8 cellular contexts compared by ENCODE assay signal in genomic region chr2:26016743-26017085, GRCh38. TPM values are rescaled to one million over a fixed set of nuclear protein-coding genes. Genes with fewer than 3 reads are reported as not detected.
A peak's percentile ranks its signal among the peaks of the same experiment; 100 is the strongest.
DNase-seq lines count a peak whose midpoint lies in the region; ATAC-seq, FAIRE-seq and TF ChIP-seq lines count a peak whose summit lies in the region.
"Not testable (repeated sequence)": the region's sequence is repeated elsewhere in the genome, so short reads cannot be mapped to it uniquely, and the experiment has no call there.

No MANE protein-coding gene starts in this region.

- peaks cover 39% of the 10 kb centered on the region for H3K4me1 ChIP-seq in ACC112 (ENCODE audit: control insufficient read depth, insufficient read depth, low read length, unreplicated experiment)
- peaks cover 37% of the 10 kb centered on the region for H3K4me1 ChIP-seq in Panc1 (ENCODE audit: control insufficient read depth, insufficient read depth, low read length)
- H3K4me1 ChIP-seq in K562 (replicated peaks in 1 of 2; ENCODE audit: control insufficient read depth in 2 of 2, insufficient read depth in 2 of 2, low read length in 2 of 2), result peaks cover 17 to 28% of the 10 kb centered on the region in 2 experiments; a peak in 4 of 5 replicates
- peaks cover 27% of the 10 kb centered on the region for H3K4me1 ChIP-seq in osteoblast (ENCODE audit: insufficient read depth, low read length)
- peaks cover 28 to 50% (median 33%) of the 10 kb centered on the region in 3 donors for H3K4me1 ChIP-seq in skeletal muscle tissue (ENCODE audit: control insufficient read depth in 3 of 3, insufficient read depth in 3 of 3, low read length in 3 of 3)
- H3K4me1 ChIP-seq in suprapubic skin, result peaks cover 54% of the 10 kb centered on the region
- peaks cover 29% of the 10 kb centered on the region for H3K4me1 ChIP-seq in vagina

- not testable (repeated sequence) for TF ChIP-seq EP300 in K562 (IDR thresholded peaks at IDR 0.05; ENCODE audit: low read length); suprapubic skin (IDR thresholded peaks at IDR 0.05)

- H3K9me3 ChIP-seq in Panc1 (ENCODE audit: control insufficient read depth, insufficient read depth, low read depth, low read length); K562 (replicated peaks; ENCODE audit: control insufficient read depth, insufficient read depth, low read depth, low read length); osteoblast (ENCODE audit: low read depth, low read length); skeletal muscle tissue (ENCODE audit: control insufficient read depth in 3 of 3, low read length in 3 of 3); suprapubic skin; vagina: not testable (repeated sequence)

- TF ChIP-seq CTCF in Panc1 (IDR thresholded peaks at IDR 0.05); K562 (IDR thresholded peaks at IDR 0.05 in 2 of 3, conservative IDR thresholded peaks at IDR 0.05 in 1 of 3; ENCODE audit: insufficient read depth in 2 of 3, low read depth in 1 of 3, low read length in 3 of 3); osteoblast (IDR thresholded peaks at IDR 0.05; ENCODE audit: extremely low read depth, low read depth, low read length); suprapubic skin (IDR thresholded peaks at IDR 0.05); vagina (IDR thresholded peaks at IDR 0.05): not testable (repeated sequence)

- H3K9me1 ChIP-seq in K562 (ENCODE audit: control insufficient read depth, insufficient read depth, low read length), result not testable (repeated sequence)

- CTCF ChIA-PET in Panc1 (lab: Charles Lee), result interaction anchor here (0.9 kb wide), 1 partner anchor 19 kb away, joined by 4 read pairs; no protein-coding TSS in a partner anchor
- CTCF ChIA-PET in K562 (lab: Yijun Ruan, JAX; ENCODE audit: low intra/inter-chr PET ratio), result not testable (repeated sequence)

- POLR2A ChIA-PET in Panc1 (lab: Charles Lee) (interaction anchor here (0.5 kb wide), 1 partner anchor 108 kb away, joined by 3 read pairs; no protein-coding TSS in a partner anchor), K562 (lab: Yijun Ruan, JAX) (interaction anchor here (1.0 to 2.8 kb wide), 2 partner anchors 12 to 18 kb away, joined by 4 to 19 read pairs; partner anchors contain the start of gene RAB10)

- not testable (repeated sequence) for ATAC-seq in Panc1, K562, Right ventricle myocardium inferior

- not testable (repeated sequence) for H3K4me3 ChIP-seq in ACC112 (ENCODE audit: low read depth, low read length); Panc1 (ENCODE audit: low read depth in 2 of 2, low read length in 2 of 2); K562; osteoblast (ENCODE audit: insufficient read depth, low read length); skeletal muscle tissue (ENCODE audit: low read length in 3 of 3); suprapubic skin; vagina

- H3K36me3 ChIP-seq in ACC112 (ENCODE audit: insufficient read depth, low read length); Panc1 (ENCODE audit: control insufficient read depth, insufficient read depth, low read length); K562 (ENCODE audit: control insufficient read depth, insufficient read depth, low read length); osteoblast (ENCODE audit: insufficient read depth, low read length); skeletal muscle tissue (ENCODE audit: control insufficient read depth in 3 of 3, insufficient read depth in 3 of 3, low read length in 3 of 3); suprapubic skin; vagina: not testable (repeated sequence)

- H3K79me2 ChIP-seq in ACC112 (ENCODE audit: control insufficient read depth, insufficient read depth, low read length, unreplicated experiment); K562 (ENCODE audit: control insufficient read depth, insufficient read depth, low read length); osteoblast (ENCODE audit: insufficient read depth, low read length): not testable (repeated sequence)

- not testable (repeated sequence) for TF ChIP-seq POLR2A in K562 (conservative IDR thresholded peaks at IDR 0.05); suprapubic skin (IDR thresholded peaks at IDR 0.05); vagina (IDR thresholded peaks at IDR 0.05)

- H2AFZ ChIP-seq in ACC112 (ENCODE audit: low read length, unreplicated experiment) (peak overlapping the region; percentile 26), osteoblast (ENCODE audit: low read length) (peak overlapping the region; percentile 79)
- H2AFZ ChIP-seq in K562 (ENCODE audit: low read depth, low read length), result not testable (repeated sequence)

- H3K4me2 ChIP-seq in K562 (ENCODE audit: insufficient read depth, low read length), result not testable (repeated sequence)
- peak overlapping the region; percentile 33 for H3K4me2 ChIP-seq in osteoblast (ENCODE audit: insufficient read depth, low read length)

- not testable (repeated sequence) for H3K9ac ChIP-seq in K562 (ENCODE audit: insufficient read depth in 1 of 2, low read depth in 2 of 2, low read length in 2 of 2); skeletal muscle tissue (ENCODE audit: low read depth in 1 of 3, low read length in 3 of 3)

- not testable (repeated sequence) for FAIRE-seq in K562 (lab: Jason Lieb, UNC)

- H3K27me3 ChIP-seq in ACC112 (ENCODE audit: insufficient read depth, low read length); Panc1 (ENCODE audit: control insufficient read depth, insufficient read depth, low read length); K562 (ENCODE audit: control insufficient read depth in 2 of 2, insufficient read depth in 2 of 2, low read length in 2 of 2); osteoblast (ENCODE audit: insufficient read depth, low read length); skeletal muscle tissue (ENCODE audit: control insufficient read depth in 3 of 3, insufficient read depth in 3 of 3, low read length in 3 of 3); suprapubic skin; vagina: not testable (repeated sequence)

- WGBS in K562 (ENCODE audit: insufficient coverage, low coverage, missing lambda C conversion rate), result 74% methylated on average over 5 of the region's 5 CpGs
- WGBS in suprapubic skin, result 86% methylated on average over 5 of the region's 5 CpGs

- in situ Hi-C loops in Panc1 (cut with HindIII; ENCODE audit: low pct_unique_long_range_greater_than_20kb, low sequenced_read_pairs); K562 (cut with MboI): not testable (repeated sequence)

- H3K27ac ChIP-seq in ACC112 (ENCODE audit: low read depth, low read length) (peak overlapping the region; percentile 64), Panc1 (ENCODE audit: low read length) (peak overlapping the region; percentile 45; the same call in 1 of the 2 replicates), osteoblast (ENCODE audit: low read depth, low read length) (peak overlapping the region; percentile 65), skeletal muscle tissue (ENCODE audit: low read depth, low read length) (peak overlapping the region; percentile 91), suprapubic skin (peak overlapping the region; percentile 80), vagina (peak overlapping the region; percentile 25)
- not testable (repeated sequence) for H3K27ac ChIP-seq in K562 (ENCODE audit: extremely low read depth, low read depth, low read length)

- intact Hi-C loops in Panc1 (cut with micrococcal nuclease; ENCODE audit: unreplicated experiment); K562 (cut with micrococcal nuclease); Right ventricle myocardium inferior (cut with DNase I); vagina (cut with DNase I): not testable (repeated sequence)

- not testable (repeated sequence) for TF ChIP-seq RAD21 in K562 (CRISPR knock-in tag; conservative IDR thresholded peaks at IDR 0.05 in 1 of 2, IDR thresholded peaks at IDR 0.05 in 1 of 2)

- H4K20me1 ChIP-seq in K562 (replicated peaks; ENCODE audit: control insufficient read depth, insufficient read depth, low read length); osteoblast (ENCODE audit: insufficient read depth, low read length): not testable (repeated sequence)

- not testable (repeated sequence) for BruUV-seq in Panc1 (replicated peaks; lab: Mats Ljungman, UMichigan); K562 (replicated peaks; lab: Mats Ljungman, UMichigan)

- not testable (repeated sequence) for DNase-seq in Panc1 (ENCODE audit: low read depth, low spot score); K562 (ENCODE audit: extremely low read depth in 1 of 4, low spot score in 3 of 4); osteoblast (ENCODE audit: insufficient read length, low spot score, missing footprints); suprapubic skin (ENCODE audit: low spot score in 2 of 2); vagina (ENCODE audit: extremely low spot score in 2 of 2)
- DNase-seq in Right ventricle myocardium inferior (ENCODE audit: missing footprints), result peak; percentile 68

RNA-seq across cellular contexts. Expression of gene RAB10, which starts 17.2 kb away (rescaled TPM):
- total RNA-seq in Panc1 (2021; ENCODE audit: unreplicated experiment) (208 TPM), K562 (2014; rRNA removed) (116 and 159 TPM in 2 replicates), K562 (2014; rRNA removed; fragmentation: Illumina TruSeq; extraction: Trizol) (149 and 158 TPM in 2 replicates), K562 (2015; rRNA removed; fragmentation: Illumina TruSeq; extraction: Trizol) (145 and 157 TPM in 2 replicates), K562 (2021) (166 and 176 TPM in 2 replicates), Right ventricle myocardium inferior (96.7 TPM), osteoblast (128 and 151 TPM in 2 replicates), skeletal muscle tissue (49.1 TPM), suprapubic skin (100 to 1,000 TPM; 145 to 171 (median 165) TPM), vagina (135 TPM)
- polyA plus RNA-seq in Panc1 (2012; ENCODE audit: insufficient read length), result 153 TPM
- 50.3 and 59.4 TPM in 2 replicates for total RNA-seq in K562 (2011; cell fraction: chromatin; rRNA removed; ENCODE audit: low replicate concordance)
- 56.7 and 62.9 TPM in 2 replicates for total RNA-seq in K562 (2011; cell fraction: nucleolus; rRNA removed)
- 57.3 and 84.3 TPM in 2 replicates for total RNA-seq in K562 (2011; cell fraction: nucleoplasm; rRNA removed)
- polyA plus RNA-seq in K562 (2011; rRNA removed) (96.0 and 147 TPM in 2 replicates), K562 (2014; fragmentation: Illumina TruSeq; extraction: Trizol) (134 and 214 TPM in 2 replicates), K562 (2014; fragmentation: Nextera tagmentation; extraction: Ambion mirVana) (10 to 100 TPM; 25.1 to 35.7 TPM), K562 (2014; rRNA removed) (148 and 197 TPM in 2 replicates)
- 49.4 and 88.1 TPM in 2 replicates for polyA plus RNA-seq in K562 (2011; cell fraction: cytosol; rRNA removed)
- 23.8 and 27.1 TPM in 2 replicates for polyA plus RNA-seq in K562 (2011; cell fraction: nucleus; rRNA removed)
- 104 and 127 TPM in 2 replicates for polyA plus RNA-seq in K562 (2012)
- polyA minus RNA-seq in K562 (2011; rRNA and poly(A)+ RNA removed), result 400 and 439 TPM in 2 replicates
- polyA minus RNA-seq in K562 (2011; cell fraction: cytosol; rRNA and poly(A)+ RNA removed), result 74.6 and 128 TPM in 2 replicates
- polyA minus RNA-seq in K562 (2011; cell fraction: nucleus; rRNA and poly(A)+ RNA removed), result 25.2 and 34.9 TPM in 2 replicates

RNA-seq across cellular contexts. Expression of gene KIF3C, which starts 34.4 kb away (rescaled TPM):
- total RNA-seq in Panc1 (2021; ENCODE audit: unreplicated experiment), result 55.7 TPM
- polyA plus RNA-seq in Panc1 (2012; ENCODE audit: insufficient read length), result 77.9 TPM
- 12.0 and 22.8 TPM in 2 replicates for total RNA-seq in K562 (2011; cell fraction: chromatin; rRNA removed; ENCODE audit: low replicate concordance)
- total RNA-seq in K562 (2011; cell fraction: nucleolus; rRNA removed), result 10.4 and 12.0 TPM in 2 replicates
- total RNA-seq in K562 (2011; cell fraction: nucleoplasm; rRNA removed), result 8.7 and 9.9 TPM in 2 replicates
- total RNA-seq in K562 (2014; rRNA removed), result 3.3 and 5.9 TPM in 2 replicates
- 1.9 and 2.1 TPM in 2 replicates for total RNA-seq in K562 (2014; rRNA removed; fragmentation: Illumina TruSeq; extraction: Trizol)
- total RNA-seq in K562 (2015; rRNA removed; fragmentation: Illumina TruSeq; extraction: Trizol), result 1.6 and 1.8 TPM in 2 replicates
- 6.1 and 6.7 TPM in 2 replicates for total RNA-seq in K562 (2021)
- polyA plus RNA-seq in K562 (2011; rRNA removed), result 3.1 and 3.3 TPM in 2 replicates
- 3.2 and 3.9 TPM in 2 replicates for polyA plus RNA-seq in K562 (2011; cell fraction: cytosol; rRNA removed)
- polyA plus RNA-seq in K562 (2011; cell fraction: nucleus; rRNA removed), result 2.2 and 3.3 TPM in 2 replicates
- 4.8 and 6.5 TPM in 2 replicates for polyA plus RNA-seq in K562 (2012)
- 4.0 and 5.0 TPM in 2 replicates for polyA plus RNA-seq in K562 (2014; fragmentation: Illumina TruSeq; extraction: Trizol)
- polyA plus RNA-seq in K562 (2014; fragmentation: Nextera tagmentation; extraction: Ambion mirVana), result under 1 TPM; 0.69 to 0.88 TPM
- 3.3 and 3.4 TPM in 2 replicates for polyA plus RNA-seq in K562 (2014; rRNA removed)
- polyA minus RNA-seq in K562 (2011; rRNA and poly(A)+ RNA removed), result 3.7 and 6.1 TPM in 2 replicates
- 4.3 and 4.5 TPM in 2 replicates for polyA minus RNA-seq in K562 (2011; cell fraction: cytosol; rRNA and poly(A)+ RNA removed)
- polyA minus RNA-seq in K562 (2011; cell fraction: nucleus; rRNA and poly(A)+ RNA removed), result 4.4 and 7.3 TPM in 2 replicates
- total RNA-seq in Right ventricle myocardium inferior, result 3.1 TPM
- 14.4 and 17.0 TPM in 2 replicates for total RNA-seq in osteoblast
- total RNA-seq in skeletal muscle tissue, result 3.7 TPM
- 1 to 10 TPM; 3.2 to 5.8 (median 4.7) TPM for total RNA-seq in suprapubic skin
- total RNA-seq in vagina, result 9.3 TPM
